14 cellular contexts compared by ENCODE assay signal in the genomic region with DNA sequence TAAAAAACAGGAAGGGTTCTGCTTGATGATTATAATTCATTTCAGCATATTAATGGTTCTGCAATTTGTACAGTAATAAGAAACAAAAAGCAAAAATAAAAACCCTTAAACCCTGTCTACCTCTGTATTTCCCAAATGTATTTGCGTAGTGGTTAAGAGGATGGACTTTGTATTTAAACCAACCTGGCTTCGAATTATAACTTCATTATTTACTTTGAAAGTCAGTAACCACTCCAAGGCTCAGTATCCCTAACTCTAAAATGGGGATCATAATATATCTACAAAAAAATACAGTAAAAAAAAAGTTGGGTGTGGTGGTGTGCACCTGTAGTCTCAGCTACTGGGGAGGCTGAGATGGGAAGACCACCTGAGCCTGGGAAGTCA. TPM values are rescaled to one million over a fixed set of nuclear protein-coding genes. Genes with fewer than 3 reads are reported as not detected.
DNase-seq lines count a peak whose midpoint lies in the region; ATAC-seq and TF ChIP-seq lines count a peak whose summit lies in the region.
"Had no signal": no experiment of that assay in that cellular context is flagged by ENCODE, and none has a peak within 500 bp of the region (broad histone marks: within the 10 kb centered on the region; RNA-seq: fewer than 3 reads in every experiment).

No MANE protein-coding gene starts in this region.

- no peak for ATAC-seq in Panc1

- no peak overlapping the region for H2AFZ ChIP-seq in smooth muscle cell (ENCODE audit: low read depth)

- DNase-seq in Calu3 = no peak
- no peak for DNase-seq in Panc1 (ENCODE audit: low read depth, low spot score)
- no peak for DNase-seq in smooth muscle cell (lab: John Stamatoyannopoulos, UW; ENCODE audit: unreplicated experiment)
- DNase-seq in iPS-NIHi11 (ENCODE audit: low spot score) = no peak
- DNase-seq in activated naive CD4-positive, alpha-beta T cell treated with anti-CD3 and anti-CD28 coated beads, Interleukin-2, amount 50 U/mL, for 16 hours = no peak
- DNase-seq in SJCRH30 = no peak
- DNase-seq in activated T-helper 1 cell treated with anti-CD3 and anti-CD28 coated beads, Interleukin-12 subunit alpha, Interleukin-12 subunit beta, Interleukin-2, Interleukin-4 antibody, amounts not matched to agents 30 ng/mL and 10 ng/mL and 1 ng/mL, durations not matched to agents 14 hours and 24 hours and 36 hours (ENCODE audit: low spot score) = no peak
- DNase-seq: C1 segment of cervical spinal cord; CD4-positive, alpha-beta T cell; DND-41; GDM1; HFFc6 had no signal

- H3K4me3 Mint-ChIP-seq in Calu3 (ENCODE audit: low read depth, unreplicated experiment) = no peak overlapping the region
- H3K4me3 Mint-ChIP-seq in activated T-helper 1 cell treated with anti-CD3 and anti-CD28 coated beads, Interleukin-12 subunit alpha, Interleukin-12 subunit beta, Interleukin-2, Interleukin-4 antibody, amounts not matched to agents 30 ng/mL and 10 ng/mL and 1 ng/mL, durations not matched to agents 14 hours and 24 hours and 36 hours = no peak overlapping the region
- H3K4me3 Mint-ChIP-seq: B cell; CD4-positive, alpha-beta T cell; HFFc6 had no signal

- H3K36me3 Mint-ChIP-seq in Calu3 (ENCODE audit: insufficient read depth, unreplicated experiment) = peaks cover 19% of the 10 kb centered on the region
- no peaks in the 10 kb centered on the region for H3K36me3 Mint-ChIP-seq in activated T-helper 1 cell treated with anti-CD3 and anti-CD28 coated beads, Interleukin-12 subunit alpha, Interleukin-12 subunit beta, Interleukin-2, Interleukin-4 antibody, amounts not matched to agents 30 ng/mL and 10 ng/mL and 1 ng/mL, durations not matched to agents 14 hours and 24 hours and 36 hours (ENCODE audit: low read depth)

- no peak for TF ChIP-seq CTCF in Calu3 (IDR thresholded peaks at IDR 0.05; ENCODE audit: unreplicated experiment)
- no peak for TF ChIP-seq CTCF in Panc1 (IDR thresholded peaks at IDR 0.05)
- no peak for TF ChIP-seq CTCF in liver (IDR thresholded peaks at IDR 0.05; ENCODE audit: low read depth, low read length, missing input control)
- TF ChIP-seq CTCF in smooth muscle cell (IDR thresholded peaks at IDR 0.05; ENCODE audit: borderline replicate concordance, insufficient read depth, poor library complexity, severe bottlenecking) = no peak

- no peaks in the 10 kb centered on the region for H3F3A ChIP-seq in smooth muscle cell (ENCODE audit: low read depth)

- H3K9me3 Mint-ChIP-seq in Calu3 (ENCODE audit: low read depth, unreplicated experiment) = no peaks in the 10 kb centered on the region
- H3K9me3 Mint-ChIP-seq in activated T-helper 1 cell treated with anti-CD3 and anti-CD28 coated beads, Interleukin-12 subunit alpha, Interleukin-12 subunit beta, Interleukin-2, Interleukin-4 antibody, amounts not matched to agents 30 ng/mL and 10 ng/mL and 1 ng/mL, durations not matched to agents 14 hours and 24 hours and 36 hours = no peaks in the 10 kb centered on the region
- H3K9me3 Mint-ChIP-seq: CD4-positive, alpha-beta T cell; HFFc6 had no signal

- H3K27me3 ChIP-seq in Panc1 (ENCODE audit: control insufficient read depth, insufficient read depth, low read length) (no peaks in the 10 kb centered on the region), liver (ENCODE audit: control insufficient read depth in 4 of 4, insufficient read depth in 4 of 4, low read length in 3 of 4) (no peaks in the 10 kb centered on the region), smooth muscle cell (ENCODE audit: low read depth) (no peaks in the 10 kb centered on the region), SJCRH30 (no peaks in the 10 kb centered on the region)

- H3K79me2 ChIP-seq in smooth muscle cell (ENCODE audit: low read depth) = no peaks in the 10 kb centered on the region

- BruUV-seq in Calu3 (replicated peaks; lab: Mats Ljungman, UMichigan) = no TSS peak
- no TSS peak for BruUV-seq in Panc1 (replicated peaks; lab: Mats Ljungman, UMichigan)

- 21% methylated on average over 2 of the region's 2 CpGs for WGBS in liver
- 91% methylated on average over 2 of the region's 2 CpGs for WGBS in smooth muscle cell (ENCODE audit: low lambda C conversion rate)

- H3K27me3 Mint-ChIP-seq in Calu3 (ENCODE audit: unreplicated experiment) = no peaks in the 10 kb centered on the region
- peaks cover 13% of the 10 kb centered on the region for H3K27me3 Mint-ChIP-seq in activated T-helper 1 cell treated with anti-CD3 and anti-CD28 coated beads, Interleukin-12 subunit alpha, Interleukin-12 subunit beta, Interleukin-2, Interleukin-4 antibody, amounts not matched to agents 30 ng/mL and 10 ng/mL and 1 ng/mL, durations not matched to agents 14 hours and 24 hours and 36 hours (ENCODE audit: insufficient read depth)

- peak overlapping the region; percentile 42 for H3K27ac Mint-ChIP-seq in Calu3 (ENCODE audit: unreplicated experiment)
- H3K27ac Mint-ChIP-seq in activated T-helper 1 cell treated with anti-CD3 and anti-CD28 coated beads, Interleukin-12 subunit alpha, Interleukin-12 subunit beta, Interleukin-2, Interleukin-4 antibody, amounts not matched to agents 30 ng/mL and 10 ng/mL and 1 ng/mL, durations not matched to agents 14 hours and 24 hours and 36 hours = no peak overlapping the region
- H3K27ac Mint-ChIP-seq: B cell; CD4-positive, alpha-beta T cell; HFFc6 had no signal

- H3K4me1 Mint-ChIP-seq in Calu3 (ENCODE audit: low read depth, unreplicated experiment) = peaks cover 31% of the 10 kb centered on the region
- H3K4me1 Mint-ChIP-seq in activated T-helper 1 cell treated with anti-CD3 and anti-CD28 coated beads, Interleukin-12 subunit alpha, Interleukin-12 subunit beta, Interleukin-2, Interleukin-4 antibody, amounts not matched to agents 30 ng/mL and 10 ng/mL and 1 ng/mL, durations not matched to agents 14 hours and 24 hours and 36 hours (ENCODE audit: low read depth) = no peaks in the 10 kb centered on the region
- H3K4me1 Mint-ChIP-seq: B cell had no signal

- peak overlapping the region; percentile 100 for H3K27ac ChIP-seq in Panc1 (ENCODE audit: low read length)
- peak overlapping the region; percentile 60 to 72 for H3K27ac ChIP-seq in liver (ENCODE audit: low read depth in 1 of 2, low read length in 2 of 2)
- peak overlapping the region; percentile 29 for H3K27ac ChIP-seq in smooth muscle cell (ENCODE audit: low read depth)
- no peak overlapping the region for H3K27ac ChIP-seq in SJCRH30

- no peak overlapping the region for H3K4me3 ChIP-seq in Panc1 (ENCODE audit: low read depth in 2 of 2, low read length in 2 of 2)
- H3K4me3 ChIP-seq in liver (ENCODE audit: low read depth in 1 of 3, low read length in 3 of 3) = peak overlapping the region in 2 of 3 donors; percentile 5 to 21
- no peak overlapping the region for H3K4me3 ChIP-seq in smooth muscle cell
- no peak overlapping the region for H3K4me3 ChIP-seq in SJCRH30

- H3K4me1 ChIP-seq in Panc1 (ENCODE audit: control insufficient read depth, insufficient read depth, low read length) (peaks cover 56% of the 10 kb centered on the region), liver (ENCODE audit: control insufficient read depth in 4 of 4, insufficient read depth in 4 of 4, low read length in 3 of 4) (peaks cover 2 to 24% (median 8%) of the 10 kb centered on the region in 4 donors), smooth muscle cell (ENCODE audit: low read depth) (peaks cover 7% of the 10 kb centered on the region), SJCRH30 (no peaks in the 10 kb centered on the region)

- H3K9ac ChIP-seq in liver (ENCODE audit: low read depth in 1 of 2, low read length in 2 of 2) = peak overlapping the region in 1 of 2 donors; percentile 24
- H3K9ac ChIP-seq in smooth muscle cell (ENCODE audit: low read depth) = no peak overlapping the region

- H3K9me3 ChIP-seq in Panc1 (ENCODE audit: control insufficient read depth, insufficient read depth, low read depth, low read length) (no peaks in the 10 kb centered on the region), liver (ENCODE audit: control insufficient read depth in 4 of 4, low read length in 3 of 4) (no peaks in the 10 kb centered on the region), smooth muscle cell (replicated peaks; ENCODE audit: low read depth) (no peaks in the 10 kb centered on the region), SJCRH30 (replicated peaks) (no peaks in the 10 kb centered on the region)

- intact Hi-C loops in Calu3 (cut with micrococcal nuclease; ENCODE audit: unreplicated experiment) (loop anchor here (5.0 kb wide), 2 partner anchors 49 to 79 kb away; no protein-coding TSS in a partner anchor), Panc1 (cut with micrococcal nuclease; ENCODE audit: unreplicated experiment) (loop anchor here (5.0 kb wide), 1 partner anchor 84 kb away; no protein-coding TSS in a partner anchor)
- intact Hi-C loops in activated T-helper 1 cell treated with anti-CD3 and anti-CD28 coated beads, Interleukin-12 subunit alpha, Interleukin-12 subunit beta, Interleukin-2, Interleukin-4 antibody, amounts not matched to agents 30 ng/mL and 10 ng/mL and 1 ng/mL, durations not matched to agents 14 hours and 24 hours and 36 hours (cut with micrococcal nuclease) = no loop called here

- POLR2A ChIA-PET in Panc1 (lab: Charles Lee) = no interaction called here

- in situ Hi-C loops in Panc1 (cut with HindIII; ENCODE audit: low pct_unique_long_range_greater_than_20kb, low sequenced_read_pairs) = no loop called here

- TF ChIP-seq RAD21 in liver (IDR thresholded peaks at IDR 0.05) = no peak

- H4K20me1 ChIP-seq in smooth muscle cell (ENCODE audit: low read depth) = no peaks in the 10 kb centered on the region

- H3K36me3 ChIP-seq in Panc1 (ENCODE audit: control insufficient read depth, insufficient read depth, low read length) (peaks cover 7% of the 10 kb centered on the region; the same call in 1 of the 2 replicates), liver (ENCODE audit: control insufficient read depth in 4 of 4, insufficient read depth in 3 of 4, low read depth in 1 of 4, low read length in 3 of 4) (peaks cover 0 to 2% (median 0%) of the 10 kb centered on the region in 4 donors), smooth muscle cell (ENCODE audit: low read depth) (no peaks in the 10 kb centered on the region), SJCRH30 (no peaks in the 10 kb centered on the region)

- CTCF ChIA-PET in Calu3 (lab: Charles Lee) = interaction anchor here (0.6 kb wide), 1 partner anchor 14 kb away, joined by 3 read pairs; no protein-coding TSS in a partner anchor
- CTCF ChIA-PET in Panc1 (lab: Charles Lee) = no interaction called here

- H3K4me2 ChIP-seq in smooth muscle cell = no peak overlapping the region

RNA-seq across cellular contexts. Expression of a gene that starts 21.4 kb away (rescaled TPM):
- total RNA-seq in Calu3 (2022) (96.5 and 103 TPM in 2 replicates), Panc1 (2021; ENCODE audit: unreplicated experiment) (348 TPM), liver (10 to 100 TPM; 14.7 to 23.8 TPM), smooth muscle cell (207 and 237 TPM in 2 replicates)
- polyA plus RNA-seq in Panc1 (2012; ENCODE audit: insufficient read length) = 249 TPM
- polyA plus RNA-seq in liver (10 to 100 TPM; 36.8 to 57.8 TPM), smooth muscle cell (70.9 and 187 TPM in 2 replicates)
- 5.4 and 5.7 TPM in 2 replicates for total RNA-seq in SJCRH30 (2014; rRNA removed; shearing (Covaris generic))
- total RNA-seq in activated T-helper 1 cell treated with anti-CD3 and anti-CD28 coated beads, Interleukin-12 subunit alpha, Interleukin-12 subunit beta, Interleukin-2, Interleukin-4 antibody, amounts not matched to agents 30 ng/mL and 10 ng/mL and 1 ng/mL, durations not matched to agents 14 hours and 24 hours and 36 hours = 5.6 and 5.7 TPM in 2 replicates

Comparison
In these comparisons a context has a peak if more than half of its experiments do, and no peak if none do; other contexts are left out.
1. H3K4me3 ChIP-seq: peak in liver (2 of 3); none in Panc1 (0 of 2), smooth muscle cell (single experiment) and SJCRH30 (single experiment).